ENCODE assay signal across 16 cellular contexts in the genomic region with DNA sequence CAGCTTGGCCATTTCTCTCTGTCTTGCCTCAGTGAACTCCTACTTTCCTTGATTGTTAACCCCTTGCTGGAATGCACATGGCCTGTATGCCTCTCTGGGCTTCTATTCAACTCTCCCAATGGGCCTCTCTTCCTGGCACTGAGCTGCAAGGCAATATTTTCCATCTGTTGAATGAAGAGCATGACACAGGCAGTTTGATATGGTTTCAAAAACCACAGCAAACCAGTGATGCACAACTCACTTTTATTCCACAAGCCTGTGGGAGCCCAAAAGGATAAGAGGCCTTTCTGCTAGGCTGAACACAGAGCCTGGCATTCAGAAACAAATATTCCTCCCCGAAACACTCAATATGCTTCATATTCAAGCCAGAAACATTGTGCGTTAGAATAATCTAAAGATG.
A peak's percentile ranks its signal among the peaks of the same experiment; 100 is the strongest.
DNase-seq lines count a peak whose midpoint lies in the region; ATAC-seq, FAIRE-seq and TF ChIP-seq lines count a peak whose summit lies in the region.
"Had no signal": no experiment of that assay in that cellular context is flagged by ENCODE, and none has a peak within 500 bp of the region (broad histone marks: within the 10 kb centered on the region; RNA-seq: fewer than 3 reads in every experiment).

No MANE protein-coding gene starts in this region.

- no peak overlapping the region for H3K9ac ChIP-seq in astrocyte (ENCODE audit: low read length)

- H3K27me3 ChIP-seq in astrocyte (ENCODE audit: insufficient read depth, low read length) (no peaks in the 10 kb centered on the region), neuron (ENCODE audit: insufficient read depth, low read length) (no peaks in the 10 kb centered on the region)
- H3K27me3 ChIP-seq: vagina had no signal

- no peak for TF ChIP-seq CTCF in astrocyte (IDR thresholded peaks at IDR 0.05; ENCODE audit: insufficient read depth, low read depth, low read length)
- TF ChIP-seq CTCF in MCF 10A (IDR thresholded peaks at IDR 0.05; ENCODE audit: unreplicated experiment) = no peak

- in situ Hi-C loops in G401 (cut with HindIII; ENCODE audit: low sequenced_read_pairs) = no loop called here

- no TSS peak for BruUV-seq in MCF 10A (replicated peaks; lab: Mats Ljungman, UMichigan)

- no peak for FAIRE-seq in astrocyte (lab: Jason Lieb, UNC)

- no peak for ATAC-seq in GM18868 (IDR thresholded peaks at IDR 0.05; ENCODE audit: unreplicated experiment)
- ATAC-seq: activated CD8-positive, alpha-beta T cell treated with anti-CD3 and anti-CD28 coated beads, Interleukin-2, amount 10 ng/mL, durations not matched to agents 7 days and 5 days; esophagus mucosa; left lobe of liver had no signal

- H3K27ac Mint-ChIP-seq in astrocyte (ENCODE audit: unreplicated experiment) (peak overlapping the region; percentile 56), MCF 10A (ENCODE audit: low read depth, unreplicated experiment) (no peak overlapping the region)
- H3K27ac Mint-ChIP-seq: activated CD8-positive, alpha-beta T cell treated with anti-CD3 and anti-CD28 coated beads, Interleukin-2, amount 10 ng/mL, durations not matched to agents 7 days and 5 days had no signal

- H3K27me3 Mint-ChIP-seq in astrocyte (ENCODE audit: low read depth, unreplicated experiment) = no peaks in the 10 kb centered on the region
- H3K27me3 Mint-ChIP-seq in MCF 10A (ENCODE audit: insufficient read depth, unreplicated experiment) = no peaks in the 10 kb centered on the region

- H3K4me3 ChIP-seq in astrocyte (ENCODE audit: insufficient read depth, low read depth, low read length) (no peak overlapping the region), neuron (ENCODE audit: low read length) (peak overlapping the region; percentile 23)
- H3K4me3 ChIP-seq: vagina had no signal

- H3K36me3 ChIP-seq in astrocyte (ENCODE audit: insufficient read depth, low read length) (no peaks in the 10 kb centered on the region), neuron (ENCODE audit: insufficient read depth, low read length) (no peaks in the 10 kb centered on the region)
- H3K36me3 ChIP-seq: vagina had no signal

- CTCF ChIA-PET in MCF 10A (lab: Yijun Ruan, JAX) = no interaction called here

- H3K4me1 Mint-ChIP-seq in astrocyte (ENCODE audit: low read depth, unreplicated experiment) (peaks cover 5% of the 10 kb centered on the region), MCF 10A (ENCODE audit: insufficient read depth, unreplicated experiment) (no peaks in the 10 kb centered on the region)

- H3K9me3 ChIP-seq in astrocyte (ENCODE audit: insufficient read depth, low read depth, low read length) = no peaks in the 10 kb centered on the region
- H3K9me3 ChIP-seq in neuron (ENCODE audit: low read length) = no peaks in the 10 kb centered on the region
- H3K9me3 ChIP-seq: vagina had no signal

- intact Hi-C loops in MCF 10A (cut with micrococcal nuclease) = no loop called here

- POLR2A ChIA-PET in MCF 10A (lab: Yijun Ruan, JAX) = interaction anchor here (0.7 kb wide), 1 partner anchor 290 kb away, joined by 3 read pairs; no protein-coding TSS in a partner anchor

- no peak overlapping the region for H3K27ac ChIP-seq in astrocyte (ENCODE audit: low read depth, low read length)
- H3K27ac ChIP-seq: vagina had no signal

- H3K4me3 Mint-ChIP-seq in astrocyte (ENCODE audit: unreplicated experiment) (no peak overlapping the region), MCF 10A (ENCODE audit: unreplicated experiment) (no peak overlapping the region)
- H3K4me3 Mint-ChIP-seq: activated CD8-positive, alpha-beta T cell treated with anti-CD3 and anti-CD28 coated beads, Interleukin-2, amount 10 ng/mL, durations not matched to agents 7 days and 5 days had no signal

- no peaks in the 10 kb centered on the region for H3K79me2 ChIP-seq in astrocyte (ENCODE audit: insufficient read depth, low read length)

- H3K36me3 Mint-ChIP-seq in astrocyte (ENCODE audit: low read depth, unreplicated experiment) (no peaks in the 10 kb centered on the region), MCF 10A (ENCODE audit: insufficient read depth, unreplicated experiment) (no peaks in the 10 kb centered on the region)

- H2AFZ ChIP-seq in astrocyte (ENCODE audit: low read depth, low read length) (no peak overlapping the region), neuron (ENCODE audit: low read depth, low read length) (peak overlapping the region; percentile 35)

- H3K4me1 ChIP-seq in astrocyte (ENCODE audit: insufficient read depth, low read length) (no peaks in the 10 kb centered on the region), neuron (ENCODE audit: insufficient read depth, low read length) (peaks cover 15% of the 10 kb centered on the region)

- DNase-seq in G401 (ENCODE audit: low spot score) (peak; percentile 82), astrocyte (ENCODE audit: low read depth) (peak; percentile 18), glomerular visceral epithelial cell (ENCODE audit: extremely low spot score) (peak; percentile 82), T-helper 2 cell (no peak), hypothalamus (lab: John Stamatoyannopoulos, UW) (no peak), MCF 10A (ENCODE audit: unreplicated experiment) (no peak)
- DNase-seq: activated CD8-positive, alpha-beta T cell treated with anti-CD3 and anti-CD28 coated beads, Interleukin-2, amount 10 ng/mL, durations not matched to agents 7 days and 5 days; activated gamma-delta T cell treated with Interleukin-2 at 50 U/mL for 16 hours; DMS79 treated with DMSO at 0.1 percent for 48 hours; NCI-H2171 treated with DMSO at 0.1 percent for 48 hours; occipital lobe had no signal

- H3K4me2 ChIP-seq in astrocyte (ENCODE audit: low read length) = no peak overlapping the region

- H3K9me3 Mint-ChIP-seq in astrocyte (ENCODE audit: unreplicated experiment) = no peaks in the 10 kb centered on the region
- no peaks in the 10 kb centered on the region for H3K9me3 Mint-ChIP-seq in MCF 10A (ENCODE audit: unreplicated experiment)

- H4K20me1 ChIP-seq in astrocyte (ENCODE audit: insufficient read depth, low read length) = no peaks in the 10 kb centered on the region

Comparison
In these comparisons a context has a peak if more than half of its experiments do, and no peak if none do; other contexts are left out.
1. DNase-seq: peak in G401 (single experiment), astrocyte (single experiment) and glomerular visceral epithelial cell (single experiment); none in T-helper 2 cell (0 of 5), hypothalamus (0 of 51) and MCF 10A (single experiment).